17 cellular contexts compared by ENCODE assay signal in the genomic region with DNA sequence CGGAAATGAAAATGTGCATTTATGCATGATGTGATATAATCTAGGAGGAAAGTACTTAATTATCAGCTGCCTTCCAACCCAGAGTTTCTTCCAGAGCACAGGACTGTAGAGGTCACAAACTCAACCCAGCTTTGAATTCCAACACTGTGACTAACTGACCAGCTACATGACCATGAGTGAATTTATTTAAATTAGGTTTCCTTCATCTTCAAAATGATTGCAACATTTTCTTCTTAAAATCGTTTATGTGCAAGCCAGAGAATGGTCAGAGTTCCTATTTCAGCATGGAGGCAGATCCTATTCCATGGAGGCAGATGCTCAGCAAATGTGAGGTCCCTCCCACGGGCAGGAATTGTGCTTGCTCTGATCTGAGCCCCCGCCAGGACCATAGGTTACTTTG. TPM values are rescaled to one million over a fixed set of nuclear protein-coding genes. Genes with fewer than 3 reads are reported as not detected.
A peak's percentile ranks its signal among the peaks of the same experiment; 100 is the strongest.
DNase-seq lines count a peak whose midpoint lies in the region; ATAC-seq, FAIRE-seq and TF ChIP-seq lines count a peak whose summit lies in the region.
"Had no signal": no experiment of that assay in that cellular context is flagged by ENCODE, and none has a peak within 500 bp of the region (broad histone marks: within the 10 kb centered on the region; RNA-seq: fewer than 3 reads in every experiment).

No MANE protein-coding gene starts in this region.

- WGBS in HepG2 (ENCODE audit: low lambda C conversion rate): 67% methylated on average over 4 of the region's 4 CpGs

- no peak overlapping the region for H3K4me2 ChIP-seq in HepG2 (ENCODE audit: low read depth, low read length)

- no peaks in the 10 kb centered on the region for H3K27me3 ChIP-seq in AG04450 (ENCODE audit: control insufficient read depth, insufficient read depth, low read length)
- H3K27me3 ChIP-seq in bronchial epithelial cell (ENCODE audit: control insufficient read depth, insufficient read depth, low read length): no peaks in the 10 kb centered on the region
- no peaks in the 10 kb centered on the region for H3K27me3 ChIP-seq in HepG2 (ENCODE audit: control insufficient read depth in 1 of 2, insufficient read depth in 2 of 2, low read length in 2 of 2)
- H3K27me3 ChIP-seq: ascending aorta, BE2C, neutrophil had no signal

- in situ Hi-C loops in HepG2 (cut with HindIII; ENCODE audit: extremely low pct_ligation_motif_present, low pct_unique_long_range_greater_than_20kb): no loop called here

- H3K79me2 ChIP-seq in HepG2 (ENCODE audit: insufficient read depth, low read length): no peaks in the 10 kb centered on the region

- BruUV-seq in HepG2 (replicated peaks; lab: Mats Ljungman, UMichigan): no TSS peak

- H3K9me3 ChIP-seq in AG04450 (ENCODE audit: control insufficient read depth, insufficient read depth, low read length): no peaks in the 10 kb centered on the region
- H3K9me3 ChIP-seq in HepG2 (ENCODE audit: low read length): no peaks in the 10 kb centered on the region
- H3K9me3 ChIP-seq: ascending aorta, BE2C, neutrophil had no signal

- H3K4me1 ChIP-seq in HepG2 (ENCODE audit: insufficient read depth, low read length): peaks cover 12% of the 10 kb centered on the region; the same call in 1 of the 2 replicates
- H3K4me1 ChIP-seq: ascending aorta, BE2C had no signal

- TF ChIP-seq POLR2A in HepG2 (IDR thresholded peaks at IDR 0.05; ENCODE audit: insufficient read depth in 1 of 2, low read depth in 2 of 2, low read length in 2 of 2): no peak

- intact Hi-C loops in HepG2 (cut with micrococcal nuclease; ENCODE audit: unreplicated experiment): no loop called here

- ATAC-seq in HepG2 (no peak), HG03457 (IDR thresholded peaks at IDR 0.05; ENCODE audit: unreplicated experiment) (no peak), HG02938 (IDR thresholded peaks at IDR 0.05; ENCODE audit: unreplicated experiment) (no peak)
- ATAC-seq: activated CD8-positive, alpha-beta memory T cell treated with anti-CD3 and anti-CD28 coated beads, Interleukin-2, amount 10 ng/mL, durations not matched to agents 7 days and 5 days; esophagus mucosa had no signal

- H3K4me3 ChIP-seq in AG04450 (ENCODE audit: low read depth, low read length): no peak overlapping the region
- H3K4me3 ChIP-seq in bronchial epithelial cell (ENCODE audit: low read depth, low read length): no peak overlapping the region
- H3K4me3 ChIP-seq in HepG2 (replicated peaks in 1 of 3; ENCODE audit: insufficient read depth in 1 of 3, low read depth in 2 of 3, low read length in 3 of 3): no peak overlapping the region
- H3K4me3 ChIP-seq: ascending aorta had no signal

- DNase-seq in AG04450 (ENCODE audit: low read depth, low spot score) (peak; percentile 75), M059J (ENCODE audit: low read depth) (peak; percentile 91), bronchial epithelial cell (ENCODE audit: low read depth) (peak; percentile 63), HepG2 (ENCODE audit: low spot score) (no peak), NCI-H2107 treated with DMSO at 0.1 percent for 48 hours (lab: John Stamatoyannopoulos, UW; ENCODE audit: unreplicated experiment) (no peak), nucleus accumbens (lab: John Stamatoyannopoulos, UW) (no peak)
- DNase-seq: activated CD8-positive, alpha-beta memory T cell treated with anti-CD3 and anti-CD28 coated beads, Interleukin-2, amount 10 ng/mL, durations not matched to agents 7 days and 5 days; BE2C; GDM1; left cardiac atrium; NCI-H446; RPMI8226 had no signal

- H4K20me1 ChIP-seq in HepG2 (ENCODE audit: insufficient read depth, low read length): no peaks in the 10 kb centered on the region

- H3K9ac ChIP-seq in HepG2 (ENCODE audit: insufficient read depth, low read depth, low read length): no peak overlapping the region

- H3K36me3 ChIP-seq in bronchial epithelial cell (ENCODE audit: control insufficient read depth, insufficient read depth, low read length) (peaks cover 3% of the 10 kb centered on the region), HepG2 (replicated peaks in 1 of 2; ENCODE audit: control insufficient read depth in 1 of 2, insufficient read depth in 2 of 2, low read length in 2 of 2) (peaks cover 11 to 27% of the 10 kb centered on the region in 2 experiments)
- H3K36me3 ChIP-seq: BE2C had no signal

- H2AFZ ChIP-seq in HepG2 (ENCODE audit: low read length): no peak overlapping the region

- FAIRE-seq in bronchial epithelial cell (lab: Jason Lieb, UNC): no peak
- FAIRE-seq in HepG2 (lab: Jason Lieb, UNC): no peak

- TF ChIP-seq RAD21 in HepG2 (CRISPR knock-in tag; IDR thresholded peaks at IDR 0.05): no peak

- CTCF ChIA-PET in AG04450 (lab: Charles Lee) (interaction anchor here (0.9 kb wide), 1 partner anchor 352 kb away, joined by 3 read pairs; no protein-coding TSS in a partner anchor), HepG2 (lab: Yijun Ruan, JAX; ENCODE audit: low intra/inter-chr PET ratio, low total read pairs) (no interaction called here)

- H3K27ac ChIP-seq in AG04450 (ENCODE audit: low read depth, low read length) (peak overlapping the region; percentile 86), HepG2 (ENCODE audit: extremely low read length, insufficient read depth, low read length) (no peak overlapping the region)
- H3K27ac ChIP-seq: ascending aorta, neutrophil had no signal

- TF ChIP-seq EP300 in HepG2 (IDR thresholded peaks at IDR 0.05; ENCODE audit: low read depth in 2 of 2, low read length in 2 of 2) (no peak), HepG2 (CRISPR knock-in tag; IDR thresholded peaks at IDR 0.05; ENCODE audit: borderline replicate concordance) (no peak)

- TF ChIP-seq CTCF in AG04450 (IDR thresholded peaks at IDR 0.05; ENCODE audit: low read depth, low read length) (no peak), bronchial epithelial cell (IDR thresholded peaks at IDR 0.05; ENCODE audit: insufficient read depth, low read length, severe bottlenecking) (no peak), HepG2 (CRISPR knock-in tag; IDR thresholded peaks at IDR 0.05) (no peak)

- POLR2A ChIA-PET in AG04450 (lab: Yijun Ruan, JAX): interaction anchor here (0.6 to 1.2 kb wide), 2 partner anchors 42 to 214 kb away, joined by 3 to 9 read pairs; a partner anchor contains a TSS
- POLR2A ChIA-PET in HepG2 (lab: Yijun Ruan, JAX): interaction anchor here (0.7 kb wide), 1 partner anchor 43 kb away, joined by 3 read pairs; no protein-coding TSS in a partner anchor

TF ChIP-seq in HepG2, 621 proteins besides CTCF, POLR2A, EP300 and RAD21:
- TF ChIP-seq ZNF776 (CRISPR knock-in tag; IDR thresholded peaks at IDR 0.05): no peak
- no peak for TF ChIP-seq NBN (conservative IDR thresholded peaks at IDR 0.05)
- TF ChIP-seq CEBPB (IDR thresholded peaks at IDR 0.05; ENCODE audit: borderline replicate concordance, low read depth, low read length): 0 out of 2 replicates have a peak, but pooled peaks have one; percentile 6

RNA-seq across cellular contexts. Expression of a gene that starts 42.4 kb away (rescaled TPM):
- polyA plus RNA-seq in AG04450 (2011; rRNA removed): 28.4 and 30.4 TPM in 2 replicates
- 28.4 and 35.0 TPM in 2 replicates for polyA minus RNA-seq in AG04450 (2011; rRNA and poly(A)+ RNA removed)
- total RNA-seq in M059J (2014; rRNA removed; shearing (Covaris generic)): 31.2 and 41.9 TPM in 2 replicates
- 32.1 and 36.6 TPM in 2 replicates for total RNA-seq in bronchial epithelial cell
- total RNA-seq in HepG2 (2016; rRNA removed; fragmentation: Illumina TruSeq; extraction: Trizol): 13.5 and 23.0 TPM in 2 replicates
- 2.7 and 3.3 TPM in 2 replicates for total RNA-seq in HepG2 (2016; cell fraction: cytosol; rRNA removed; fragmentation: Illumina TruSeq; extraction: Trizol; ENCODE audit: low read depth)
- 12.8 and 21.9 TPM in 2 replicates for total RNA-seq in HepG2 (2016; cell fraction: insoluble cytoplasmic fraction; rRNA removed; fragmentation: Illumina TruSeq; extraction: Trizol)
- total RNA-seq in HepG2 (2016; cell fraction: membrane; rRNA removed; fragmentation: Illumina TruSeq; extraction: Trizol): 9.1 and 9.5 TPM in 2 replicates
- total RNA-seq in HepG2 (2016; cell fraction: nucleus; rRNA removed; fragmentation: Illumina TruSeq; extraction: Trizol): 20.1 and 23.2 TPM in 2 replicates
- polyA plus RNA-seq in HepG2 (2011; rRNA removed): 12.1 and 12.5 TPM in 2 replicates
- 7.0 and 11.1 TPM in 2 replicates for polyA plus RNA-seq in HepG2 (2011; cell fraction: cytosol; rRNA removed)
- 12.1 and 14.0 TPM in 2 replicates for polyA plus RNA-seq in HepG2 (2011; cell fraction: nucleus; rRNA removed)
- 19.3 and 22.7 TPM in 2 replicates for polyA plus RNA-seq in HepG2 (2012)
- polyA plus RNA-seq in HepG2 (2016; cell fraction: cytosol; fragmentation: Illumina TruSeq; extraction: Trizol; ENCODE audit: low read depth): 1.6 and 1.8 TPM in 2 replicates
- polyA plus RNA-seq in HepG2 (2016; cell fraction: insoluble cytoplasmic fraction; fragmentation: Illumina TruSeq; extraction: Trizol; ENCODE audit: low read depth): 18.6 and 21.3 TPM in 2 replicates
- 3.9 and 4.6 TPM in 2 replicates for polyA plus RNA-seq in HepG2 (2016; cell fraction: membrane; fragmentation: Illumina TruSeq; extraction: Trizol; ENCODE audit: low read depth)
- 22.7 and 22.9 TPM in 2 replicates for polyA plus RNA-seq in HepG2 (2016; cell fraction: nucleus; fragmentation: Illumina TruSeq; extraction: Trizol; ENCODE audit: insufficient read depth, low read depth)
- polyA minus RNA-seq in HepG2 (2011; rRNA and poly(A)+ RNA removed; ENCODE audit: low replicate concordance): 14.8 and 21.1 TPM in 2 replicates
- polyA minus RNA-seq in HepG2 (2011; cell fraction: cytosol; rRNA and poly(A)+ RNA removed): 18.6 and 21.7 TPM in 2 replicates
- polyA minus RNA-seq in HepG2 (2011; cell fraction: nucleus; rRNA and poly(A)+ RNA removed): 26.3 and 27.6 TPM in 2 replicates

Comparison
In these comparisons a context has a peak if more than half of its experiments do, and no peak if none do; other contexts are left out.
1. DNase-seq: peak in AG04450 (single experiment), M059J (single experiment) and bronchial epithelial cell (single experiment); none in HepG2 (single experiment), NCI-H2107 treated with DMSO at 0.1 percent for 48 hours (single experiment) and nucleus accumbens (0 of 56).